Comparison of ENCODE assay signal across 16 cellular contexts in the genomic region with DNA sequence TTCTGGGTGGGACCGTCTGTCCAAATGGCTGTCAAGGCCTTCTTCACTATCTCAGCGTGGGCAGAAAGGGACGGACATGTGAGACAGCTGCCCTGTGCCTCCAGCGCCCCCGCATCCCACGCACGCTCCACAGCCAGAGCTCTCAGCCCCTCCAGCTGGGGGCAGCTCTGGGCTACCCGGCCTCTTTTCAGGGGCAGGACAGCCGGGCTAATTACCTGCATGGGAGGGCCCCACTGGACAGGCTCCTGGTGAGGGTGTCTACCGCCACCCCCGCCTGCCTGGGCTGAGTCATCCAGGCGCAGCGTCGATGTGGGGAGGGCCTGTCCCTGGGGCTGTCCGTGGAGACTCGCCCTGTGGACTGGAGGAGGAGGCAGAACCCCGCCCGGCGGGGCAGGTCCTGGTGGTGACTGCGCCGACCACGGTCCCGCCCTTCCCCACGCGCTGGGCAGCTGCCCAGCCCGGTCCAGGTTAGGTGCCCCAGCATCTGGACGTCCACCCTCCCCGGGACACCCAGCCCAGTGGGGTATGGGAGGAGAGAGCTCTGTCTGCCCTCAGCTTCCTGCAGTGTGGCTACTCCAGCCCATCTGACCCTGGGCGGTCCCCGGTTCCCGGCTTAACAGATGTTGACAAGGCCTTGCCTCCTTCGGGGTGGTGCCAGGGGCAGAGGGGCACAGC. TPM values are rescaled to one million over a fixed set of nuclear protein-coding genes. Genes with fewer than 3 reads are reported as not detected.
DNase-seq lines count a peak whose midpoint lies in the region; ATAC-seq and TF ChIP-seq lines count a peak whose summit lies in the region.
"Had no signal": no experiment of that assay in that cellular context is flagged by ENCODE, and none has a peak within 500 bp of the region (broad histone marks: within the 10 kb centered on the region; RNA-seq: fewer than 3 reads in every experiment).

No MANE protein-coding gene starts in this region.

- no peak for TF ChIP-seq CTCF in CD14-positive monocyte (IDR thresholded peaks at IDR 0.05)
- no peak for TF ChIP-seq CTCF in mucosa of descending colon (IDR thresholded peaks at IDR 0.05)
- no peak for TF ChIP-seq CTCF in tibial nerve (IDR thresholded peaks at IDR 0.05)
- TF ChIP-seq CTCF in progenitor cell of endocrine pancreas (IDR thresholded peaks at IDR 0.05; ENCODE audit: unreplicated experiment) = no peak
- no peak for TF ChIP-seq CTCF in dorsolateral prefrontal cortex (IDR thresholded peaks at IDR 0.05 in 54 of 56, conservative IDR thresholded peaks at IDR 0.05 in 2 of 56; ENCODE audit: low read depth in 1 of 56, partially characterized antibody in 56 of 56)

- H3K9me3 Mint-ChIP-seq in CD14-positive monocyte (peaks cover 0 to 7% (median 0%) of the 10 kb centered on the region in 7 donors), progenitor cell of endocrine pancreas (ENCODE audit: low read depth) (no peaks in the 10 kb centered on the region)
- no peaks in the 10 kb centered on the region for H3K9me3 Mint-ChIP-seq in dendritic cell treated with granulocyte-macrophage colony-stimulating factor and Interleukin-4, amounts not matched to agents 40 ng/mL and 50 ng/mL, for 4 days
- H3K9me3 Mint-ChIP-seq: activated naive CD8-positive, alpha-beta T cell treated with anti-CD3 and anti-CD28 coated beads for 36 hours; effector memory CD8-positive, alpha-beta T cell had no signal

- H3K27me3 Mint-ChIP-seq in CD14-positive monocyte (ENCODE audit: low read depth in 3 of 3) (peaks cover 24 to 40% (median 26%) of the 10 kb centered on the region in 3 donors), progenitor cell of endocrine pancreas (peaks cover 32% of the 10 kb centered on the region)
- H3K27me3 Mint-ChIP-seq in dendritic cell treated with granulocyte-macrophage colony-stimulating factor and Interleukin-4, amounts not matched to agents 40 ng/mL and 50 ng/mL, for 4 days = peaks cover 60% of the 10 kb centered on the region
- H3K27me3 Mint-ChIP-seq: effector memory CD8-positive, alpha-beta T cell had no signal

- H3K9me3 ChIP-seq in mucosa of descending colon (no peaks in the 10 kb centered on the region), tibial nerve (no peaks in the 10 kb centered on the region)
- H3K9me3 ChIP-seq: SK-N-SH had no signal

- no peak for TF ChIP-seq POLR2A in tibial nerve (IDR thresholded peaks at IDR 0.05)

- H3K4me3 Mint-ChIP-seq in CD14-positive monocyte = peak overlapping the region in 1 of 2 donors; percentile 52
- H3K4me3 Mint-ChIP-seq in dendritic cell treated with granulocyte-macrophage colony-stimulating factor and Interleukin-4, amounts not matched to agents 40 ng/mL and 50 ng/mL, for 4 days = peak overlapping the region; percentile 22
- H3K4me3 Mint-ChIP-seq in progenitor cell of endocrine pancreas (ENCODE audit: low read depth) = no peak overlapping the region
- H3K4me3 Mint-ChIP-seq: activated naive CD8-positive, alpha-beta T cell treated with anti-CD3 and anti-CD28 coated beads for 36 hours; effector memory CD8-positive, alpha-beta T cell had no signal

- H3K36me3 ChIP-seq in mucosa of descending colon (ENCODE audit: low read depth) = no peaks in the 10 kb centered on the region
- no peaks in the 10 kb centered on the region for H3K36me3 ChIP-seq in tibial nerve

- peak; percentile 92 for ATAC-seq in mucosa of descending colon
- ATAC-seq in HG02610 (IDR thresholded peaks at IDR 0.05; ENCODE audit: unreplicated experiment) = no peak
- ATAC-seq: effector memory CD8-positive, alpha-beta T cell had no signal

- H3K27ac Mint-ChIP-seq in CD14-positive monocyte (peak overlapping the region in 5 of 7 donors; percentile 9 to 87 (median 58)), progenitor cell of endocrine pancreas (no peak overlapping the region)
- H3K27ac Mint-ChIP-seq in dendritic cell treated with granulocyte-macrophage colony-stimulating factor and Interleukin-4, amounts not matched to agents 40 ng/mL and 50 ng/mL, for 4 days = peak overlapping the region; percentile 80
- H3K27ac Mint-ChIP-seq: activated naive CD8-positive, alpha-beta T cell treated with anti-CD3 and anti-CD28 coated beads for 36 hours; effector memory CD8-positive, alpha-beta T cell had no signal

- 75 to 82% methylated on average over 16 to 20 of the region's 32 CpGs for WGBS in tibial nerve, 2 donors

- H3K4me1 Mint-ChIP-seq in CD14-positive monocyte (peaks cover 35% of the 10 kb centered on the region), progenitor cell of endocrine pancreas (ENCODE audit: low read depth) (peaks cover 8% of the 10 kb centered on the region)
- peaks cover 65% of the 10 kb centered on the region for H3K4me1 Mint-ChIP-seq in dendritic cell treated with granulocyte-macrophage colony-stimulating factor and Interleukin-4, amounts not matched to agents 40 ng/mL and 50 ng/mL, for 4 days (ENCODE audit: low read depth)

- H3K27ac ChIP-seq in tibial nerve = peak overlapping the region in 1 of 4 donors; percentile 7
- H3K27ac ChIP-seq in dorsolateral prefrontal cortex = no peak overlapping the region
- H3K27ac ChIP-seq: KMS-11 had no signal

- no peak overlapping the region for H3K4me3 ChIP-seq in mucosa of descending colon
- no peak overlapping the region for H3K4me3 ChIP-seq in tibial nerve
- no peak overlapping the region for H3K4me3 ChIP-seq in dorsolateral prefrontal cortex

- peaks cover 13% of the 10 kb centered on the region for H3K4me1 ChIP-seq in mucosa of descending colon (ENCODE audit: low read depth)
- H3K4me1 ChIP-seq in tibial nerve = peaks cover 0 to 51% (median 4%) of the 10 kb centered on the region in 4 donors

- DNase-seq in CD14-positive monocyte (ENCODE audit: low spot score) (peak; percentile 78), M059J (ENCODE audit: low read depth) (peak; percentile 71), mucosa of descending colon (peak; percentile 83 to 90 (median 88)), tibial nerve (ENCODE audit: low spot score in 2 of 2) (no peak), progenitor cell of endocrine pancreas (ENCODE audit: low spot score, unreplicated experiment) (no peak), dorsolateral prefrontal cortex (no peak)
- DNase-seq: activated CD4-positive, alpha-beta T cell treated with anti-CD3 and anti-CD28 coated beads, Interleukin-2, amount 50 U/mL, for 4 hours; activated naive CD8-positive, alpha-beta T cell treated with anti-CD3 and anti-CD28 coated beads for 36 hours; C1 segment of cervical spinal cord; effector memory CD8-positive, alpha-beta T cell; H7; NCI-H446 treated with DMSO at 0.1 percent for 48 hours; SK-N-SH had no signal

- intact Hi-C loops in CD14-positive monocyte (cut with micrococcal nuclease) (no loop called here), mucosa of descending colon (cut with DNase I, micrococcal nuclease) (no loop called here), dorsolateral prefrontal cortex (cut with DNase I) (loop anchor here in 1 of 2 donors (2.0 kb wide), 1 partner anchor 21 kb away; no protein-coding TSS in a partner anchor)
- intact Hi-C loops in dendritic cell treated with granulocyte-macrophage colony-stimulating factor and Interleukin-4, amounts not matched to agents 40 ng/mL and 50 ng/mL, for 4 days (cut with micrococcal nuclease) = no loop called here

- no peak for TF ChIP-seq EP300 in tibial nerve (IDR thresholded peaks at IDR 0.05)

- H3K36me3 Mint-ChIP-seq in CD14-positive monocyte = peaks cover 0 to 5% of the 10 kb centered on the region in 2 donors
- H3K36me3 Mint-ChIP-seq in dendritic cell treated with granulocyte-macrophage colony-stimulating factor and Interleukin-4, amounts not matched to agents 40 ng/mL and 50 ng/mL, for 4 days (ENCODE audit: low read depth) = no peaks in the 10 kb centered on the region
- H3K36me3 Mint-ChIP-seq in progenitor cell of endocrine pancreas (ENCODE audit: insufficient read depth) = no peaks in the 10 kb centered on the region
- H3K36me3 Mint-ChIP-seq: activated naive CD8-positive, alpha-beta T cell treated with anti-CD3 and anti-CD28 coated beads for 36 hours had no signal

- no peaks in the 10 kb centered on the region for H3K27me3 ChIP-seq in tibial nerve
- H3K27me3 ChIP-seq in dorsolateral prefrontal cortex = no peaks in the 10 kb centered on the region

RNA-seq across cellular contexts. Expression of a gene that starts 5.9 kb away (rescaled TPM):
- 10 to 100 TPM; 13.1 to 29.8 TPM for polyA plus RNA-seq in CD14-positive monocyte
- total RNA-seq in M059J (2014; rRNA removed; shearing (Covaris generic)) = 37.6 and 42.7 TPM in 2 replicates
- 100 to 1,000 TPM in 2 of 3 donors, 10 to 100 TPM in 1; 78.6 to 134 (median 116) TPM for total RNA-seq in mucosa of descending colon
- total RNA-seq in tibial nerve = 100 to 1,000 TPM; 112 to 162 (median 147) TPM
- 54.6 and 56.2 TPM in 2 replicates for total RNA-seq in progenitor cell of endocrine pancreas
- total RNA-seq in dorsolateral prefrontal cortex = 10 to 100 TPM in 102 of 120 experiments, 1 to 10 TPM in 18; 3.8 to 30.0 (median 13.7) TPM

Comparison
In these comparisons a context has a peak if more than half of its experiments do, and no peak if none do; other contexts are left out.
1. DNase-seq: peak in CD14-positive monocyte (single experiment), M059J (single experiment) and mucosa of descending colon (3 of 3); none in tibial nerve (0 of 2), progenitor cell of endocrine pancreas (single experiment) and dorsolateral prefrontal cortex (0 of 10).